In the genomic region with DNA sequence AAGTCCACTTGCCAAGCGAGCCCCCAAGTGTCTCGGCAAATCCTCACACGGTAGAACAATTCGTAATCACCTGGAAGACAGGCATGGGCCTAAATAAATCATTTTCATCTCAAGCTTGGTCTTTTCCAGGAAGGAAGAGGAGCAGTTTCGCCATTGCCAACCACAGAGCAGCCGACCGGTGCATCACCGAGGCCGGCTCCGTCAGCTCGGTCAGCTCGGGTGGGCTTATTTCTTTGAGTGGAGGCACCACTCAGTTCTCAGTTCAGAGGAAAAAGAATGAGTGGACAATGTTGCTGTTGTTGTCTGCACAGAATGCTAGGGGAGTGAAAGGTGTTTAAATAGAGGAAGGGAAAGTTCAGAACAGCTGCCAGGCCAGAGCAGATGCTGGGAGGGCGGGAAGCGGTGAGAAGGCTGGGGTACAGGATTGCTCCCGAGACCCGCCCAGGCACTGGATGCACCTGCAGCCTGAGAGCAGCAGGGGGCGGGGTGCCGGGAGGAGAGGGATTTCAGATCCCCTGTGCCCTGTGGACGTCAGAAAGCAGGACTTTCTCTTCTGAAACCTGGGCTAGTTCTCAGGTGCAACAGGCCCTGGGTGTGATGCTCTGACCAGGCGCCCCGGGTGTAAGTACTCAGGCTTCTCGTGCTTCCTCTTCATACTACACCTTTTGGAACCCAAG, we compare ENCODE assay signal across 1 cellular context.
TF ChIP-seq lines count a peak whose summit lies in the region.

No MANE protein-coding gene starts in this region.

TF ChIP-seq in SK-N-SH treated with all-trans-retinoic acid at 6 μM for 48 hours, 23 proteins besides CTCF, POLR2A, EP300 and RAD21 (continued from another document):
- TF ChIP-seq, protein P1, sequence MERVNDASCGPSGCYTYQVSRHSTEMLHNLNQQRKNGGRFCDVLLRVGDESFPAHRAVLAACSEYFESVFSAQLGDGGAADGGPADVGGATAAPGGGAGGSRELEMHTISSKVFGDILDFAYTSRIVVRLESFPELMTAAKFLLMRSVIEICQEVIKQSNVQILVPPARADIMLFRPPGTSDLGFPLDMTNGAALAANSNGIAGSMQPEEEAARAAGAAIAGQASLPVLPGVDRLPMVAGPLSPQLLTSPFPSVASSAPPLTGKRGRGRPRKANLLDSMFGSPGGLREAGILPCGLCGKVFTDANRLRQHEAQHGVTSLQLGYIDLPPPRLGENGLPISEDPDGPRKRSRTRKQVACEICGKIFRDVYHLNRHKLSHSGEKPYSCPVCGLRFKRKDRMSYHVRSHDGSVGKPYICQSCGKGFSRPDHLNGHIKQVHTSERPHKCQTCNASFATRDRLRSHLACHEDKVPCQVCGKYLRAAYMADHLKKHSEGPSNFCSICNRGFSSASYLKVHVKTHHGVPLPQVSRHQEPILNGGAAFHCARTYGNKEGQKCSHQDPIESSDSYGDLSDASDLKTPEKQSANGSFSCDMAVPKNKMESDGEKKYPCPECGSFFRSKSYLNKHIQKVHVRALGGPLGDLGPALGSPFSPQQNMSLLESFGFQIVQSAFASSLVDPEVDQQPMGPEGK (CRISPR knock-in tag; IDR thresholded peaks at IDR 0.05; ENCODE audit: borderline replicate concordance) = no peak
- no peak for TF ChIP-seq TOX (CRISPR knock-in tag; IDR thresholded peaks at IDR 0.05; ENCODE audit: borderline replicate concordance)
- TF ChIP-seq SNAI2 (CRISPR knock-in tag; IDR thresholded peaks at IDR 0.05) = no peak
